8 cellular contexts compared by ENCODE assay signal in the genomic region with DNA sequence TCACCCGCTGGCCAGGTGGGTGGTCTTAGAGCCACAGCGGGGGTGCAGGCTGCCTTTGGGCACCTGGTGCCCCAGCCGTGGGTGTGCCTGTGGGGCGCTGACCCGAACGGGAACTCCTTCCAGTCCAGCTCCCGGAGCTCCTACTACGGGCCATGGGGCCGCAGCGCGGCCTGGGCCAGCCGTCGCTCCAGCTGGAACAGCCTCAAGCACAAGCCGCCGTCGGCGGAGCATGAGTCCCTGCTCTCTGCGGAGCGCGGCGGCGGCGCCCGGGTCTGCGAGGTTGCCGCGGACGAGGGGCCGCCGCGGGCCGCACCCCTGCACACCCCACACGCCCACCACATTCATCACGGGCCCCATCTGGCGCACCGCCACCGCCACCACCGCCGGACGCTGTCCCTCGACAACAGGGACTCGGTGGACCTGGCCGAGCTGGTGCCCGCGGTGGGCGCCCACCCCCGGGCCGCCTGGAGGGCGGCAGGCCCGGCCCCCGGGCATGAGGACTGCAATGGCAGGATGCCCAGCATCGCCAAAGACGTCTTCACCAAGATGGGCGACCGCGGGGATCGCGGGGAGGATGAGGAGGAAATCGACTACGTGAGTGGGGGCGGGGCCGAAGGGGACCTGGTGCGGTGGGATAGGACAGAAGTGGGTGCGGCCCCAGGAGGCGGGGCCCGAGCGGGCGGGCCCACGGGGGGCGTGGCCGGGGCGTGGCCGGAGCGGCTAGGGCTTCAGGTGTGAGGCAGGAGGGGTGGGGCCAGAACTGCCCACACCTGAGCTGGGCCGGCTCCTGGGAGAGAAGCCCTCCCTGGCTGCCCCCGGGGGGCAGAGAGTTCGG.
DNase-seq lines count a peak whose midpoint lies in the region; ATAC-seq and TF ChIP-seq lines count a peak whose summit lies in the region.

No MANE protein-coding gene starts in this region.

- no peak for TF ChIP-seq POLR2A in right lobe of liver (IDR thresholded peaks at IDR 0.05)

- H3K27me3 Mint-ChIP-seq in GM23338 (ENCODE audit: insufficient read depth, low read depth, poor library complexity) (peaks cover 40% of the 10 kb centered on the region), endodermal cell (ENCODE audit: insufficient read depth) (peaks cover 58% of the 10 kb centered on the region)

- H3K9me3 ChIP-seq in endodermal cell (ENCODE audit: control insufficient read depth, low read length) (no peaks in the 10 kb centered on the region), right lobe of liver (no peaks in the 10 kb centered on the region)

- peak overlapping the region; percentile 89 for H2AFZ ChIP-seq in GM23338

- no peaks in the 10 kb centered on the region for H3K79me2 ChIP-seq in GM23338 (replicated peaks; ENCODE audit: insufficient read depth)

- no peaks in the 10 kb centered on the region for H3F3A ChIP-seq in GM23338 (replicated peaks; ENCODE audit: low read depth)

- ATAC-seq in GM23338: peak; percentile 72
- no peak for ATAC-seq in GM21390 (IDR thresholded peaks at IDR 0.05; ENCODE audit: unreplicated experiment)
- no peak for ATAC-seq in HG03095 (IDR thresholded peaks at IDR 0.05; ENCODE audit: unreplicated experiment)
- no peak for ATAC-seq in right lobe of liver

- 7 to 9% methylated on average over 18 to 77 of the region's 77 CpGs for WGBS in endodermal cell (ENCODE audit: insufficient coverage in 1 of 2, insufficient read length in 1 of 2), 2 experiments
- 7% methylated on average over 11 of the region's 77 CpGs for WGBS in right lobe of liver (ENCODE audit: insufficient coverage, low coverage, low lambda C conversion rate, missing lambda C conversion rate)

- H3K36me3 ChIP-seq in GM23338 (ENCODE audit: insufficient read depth) (no peaks in the 10 kb centered on the region), endodermal cell (ENCODE audit: control insufficient read depth, insufficient read depth, low read length) (no peaks in the 10 kb centered on the region), right lobe of liver (no peaks in the 10 kb centered on the region)

- H3K27ac Mint-ChIP-seq in GM23338: no peak overlapping the region
- no peak overlapping the region for H3K27ac Mint-ChIP-seq in endodermal cell

- H3K27me3 ChIP-seq in GM23338 (ENCODE audit: insufficient read depth) (peaks cover 15% of the 10 kb centered on the region), endodermal cell (ENCODE audit: control insufficient read depth, insufficient read depth, low read length, poor library complexity, severe bottlenecking) (peaks cover 62% of the 10 kb centered on the region), right lobe of liver (peaks cover 0 to 28% of the 10 kb centered on the region in 2 donors)

- H3K4me2 ChIP-seq in GM23338: peak overlapping the region; percentile 91

- H3K4me1 ChIP-seq in GM23338 (ENCODE audit: insufficient read depth): peaks cover 15% of the 10 kb centered on the region
- H3K4me1 ChIP-seq in endodermal cell (ENCODE audit: control insufficient read depth, insufficient read depth, low read length): no peaks in the 10 kb centered on the region
- no peaks in the 10 kb centered on the region for H3K4me1 ChIP-seq in right lobe of liver

- no peaks in the 10 kb centered on the region for H4K20me1 ChIP-seq in GM23338 (replicated peaks; ENCODE audit: insufficient read depth)

- H3K4me1 Mint-ChIP-seq in GM23338: peaks cover 15% of the 10 kb centered on the region
- peaks cover 7% of the 10 kb centered on the region for H3K4me1 Mint-ChIP-seq in endodermal cell

- H3K27ac ChIP-seq in GM23338 (ENCODE audit: low read depth) (no peak overlapping the region), endodermal cell (ENCODE audit: low read depth, low read length) (no peak overlapping the region), right lobe of liver (no peak overlapping the region)

- H3K9me3 Mint-ChIP-seq in GM23338 (no peaks in the 10 kb centered on the region), endodermal cell (no peaks in the 10 kb centered on the region)

- H3K9me2 ChIP-seq in GM23338 (ENCODE audit: insufficient read depth): no peaks in the 10 kb centered on the region

- no peak overlapping the region for H3K9ac ChIP-seq in endodermal cell (ENCODE audit: extremely low read depth, low read length, poor library complexity, severe bottlenecking)

- H3K4me3 Mint-ChIP-seq in GM23338 (peak overlapping the region; percentile 74; the same call in 2 of the 3 replicates), endodermal cell (peak overlapping the region; percentile 46)

- DNase-seq in GM23338 (ENCODE audit: low spot score): peak; percentile 97
- peak; percentile 48 to 60 for DNase-seq in activated CD4-positive, alpha-beta T cell treated with anti-CD3 and anti-CD28 coated beads, Interleukin-2, amount 50 U/mL, for 24 hours (ENCODE audit: low read depth in 1 of 2, low spot score in 1 of 2)
- DNase-seq in endodermal cell: peak; percentile 98
- DNase-seq in stimulated activated CD4-positive, alpha-beta T cell treated with anti-CD3 and anti-CD28 coated beads, Interleukin-2, amount 100 ng/mL, for 48 hours: peak; percentile 67 to 80
- DNase-seq in C1 segment of cervical spinal cord (lab: John Stamatoyannopoulos, UW): no peak
- DNase-seq in right lobe of liver: no peak

- TF ChIP-seq CTCF in GM23338 (conservative IDR thresholded peaks at IDR 0.05; ENCODE audit: low read depth in 2 of 2): no peak
- TF ChIP-seq CTCF in endodermal cell (conservative IDR thresholded peaks at IDR 0.05): no peak
- no peak for TF ChIP-seq CTCF in right lobe of liver (IDR thresholded peaks at IDR 0.05)

- no peaks in the 10 kb centered on the region for H3K36me3 Mint-ChIP-seq in GM23338 (ENCODE audit: low read depth)
- H3K36me3 Mint-ChIP-seq in endodermal cell (ENCODE audit: low read depth): no peaks in the 10 kb centered on the region

- intact Hi-C loops in right lobe of liver (cut with DNase I): no loop called here

- H3K4me3 ChIP-seq in GM23338 (peak overlapping the region; percentile 83), endodermal cell (ENCODE audit: low read length) (peak overlapping the region; percentile 49), right lobe of liver (no peak overlapping the region)

TF ChIP-seq in GM23338, 12 proteins besides CTCF, POLR2A, EP300 and RAD21 (continues in another document):
- TF ChIP-seq EZH2phosphoT487 (IDR thresholded peaks at IDR 0.05; ENCODE audit: unreplicated experiment) (no peak), ZNF331 (CRISPR knock-in tag; IDR thresholded peaks at IDR 0.05; ENCODE audit: low read depth) (no peak), CREB1 (CRISPR knock-in tag; IDR thresholded peaks at IDR 0.05; ENCODE audit: low read depth) (peak; percentile 11; the same call in 1 of the 2 replicates), STAT1 (IDR thresholded peaks at IDR 0.05; ENCODE audit: unreplicated experiment) (peak; percentile 53)
- TF ChIP-seq, protein P1, sequence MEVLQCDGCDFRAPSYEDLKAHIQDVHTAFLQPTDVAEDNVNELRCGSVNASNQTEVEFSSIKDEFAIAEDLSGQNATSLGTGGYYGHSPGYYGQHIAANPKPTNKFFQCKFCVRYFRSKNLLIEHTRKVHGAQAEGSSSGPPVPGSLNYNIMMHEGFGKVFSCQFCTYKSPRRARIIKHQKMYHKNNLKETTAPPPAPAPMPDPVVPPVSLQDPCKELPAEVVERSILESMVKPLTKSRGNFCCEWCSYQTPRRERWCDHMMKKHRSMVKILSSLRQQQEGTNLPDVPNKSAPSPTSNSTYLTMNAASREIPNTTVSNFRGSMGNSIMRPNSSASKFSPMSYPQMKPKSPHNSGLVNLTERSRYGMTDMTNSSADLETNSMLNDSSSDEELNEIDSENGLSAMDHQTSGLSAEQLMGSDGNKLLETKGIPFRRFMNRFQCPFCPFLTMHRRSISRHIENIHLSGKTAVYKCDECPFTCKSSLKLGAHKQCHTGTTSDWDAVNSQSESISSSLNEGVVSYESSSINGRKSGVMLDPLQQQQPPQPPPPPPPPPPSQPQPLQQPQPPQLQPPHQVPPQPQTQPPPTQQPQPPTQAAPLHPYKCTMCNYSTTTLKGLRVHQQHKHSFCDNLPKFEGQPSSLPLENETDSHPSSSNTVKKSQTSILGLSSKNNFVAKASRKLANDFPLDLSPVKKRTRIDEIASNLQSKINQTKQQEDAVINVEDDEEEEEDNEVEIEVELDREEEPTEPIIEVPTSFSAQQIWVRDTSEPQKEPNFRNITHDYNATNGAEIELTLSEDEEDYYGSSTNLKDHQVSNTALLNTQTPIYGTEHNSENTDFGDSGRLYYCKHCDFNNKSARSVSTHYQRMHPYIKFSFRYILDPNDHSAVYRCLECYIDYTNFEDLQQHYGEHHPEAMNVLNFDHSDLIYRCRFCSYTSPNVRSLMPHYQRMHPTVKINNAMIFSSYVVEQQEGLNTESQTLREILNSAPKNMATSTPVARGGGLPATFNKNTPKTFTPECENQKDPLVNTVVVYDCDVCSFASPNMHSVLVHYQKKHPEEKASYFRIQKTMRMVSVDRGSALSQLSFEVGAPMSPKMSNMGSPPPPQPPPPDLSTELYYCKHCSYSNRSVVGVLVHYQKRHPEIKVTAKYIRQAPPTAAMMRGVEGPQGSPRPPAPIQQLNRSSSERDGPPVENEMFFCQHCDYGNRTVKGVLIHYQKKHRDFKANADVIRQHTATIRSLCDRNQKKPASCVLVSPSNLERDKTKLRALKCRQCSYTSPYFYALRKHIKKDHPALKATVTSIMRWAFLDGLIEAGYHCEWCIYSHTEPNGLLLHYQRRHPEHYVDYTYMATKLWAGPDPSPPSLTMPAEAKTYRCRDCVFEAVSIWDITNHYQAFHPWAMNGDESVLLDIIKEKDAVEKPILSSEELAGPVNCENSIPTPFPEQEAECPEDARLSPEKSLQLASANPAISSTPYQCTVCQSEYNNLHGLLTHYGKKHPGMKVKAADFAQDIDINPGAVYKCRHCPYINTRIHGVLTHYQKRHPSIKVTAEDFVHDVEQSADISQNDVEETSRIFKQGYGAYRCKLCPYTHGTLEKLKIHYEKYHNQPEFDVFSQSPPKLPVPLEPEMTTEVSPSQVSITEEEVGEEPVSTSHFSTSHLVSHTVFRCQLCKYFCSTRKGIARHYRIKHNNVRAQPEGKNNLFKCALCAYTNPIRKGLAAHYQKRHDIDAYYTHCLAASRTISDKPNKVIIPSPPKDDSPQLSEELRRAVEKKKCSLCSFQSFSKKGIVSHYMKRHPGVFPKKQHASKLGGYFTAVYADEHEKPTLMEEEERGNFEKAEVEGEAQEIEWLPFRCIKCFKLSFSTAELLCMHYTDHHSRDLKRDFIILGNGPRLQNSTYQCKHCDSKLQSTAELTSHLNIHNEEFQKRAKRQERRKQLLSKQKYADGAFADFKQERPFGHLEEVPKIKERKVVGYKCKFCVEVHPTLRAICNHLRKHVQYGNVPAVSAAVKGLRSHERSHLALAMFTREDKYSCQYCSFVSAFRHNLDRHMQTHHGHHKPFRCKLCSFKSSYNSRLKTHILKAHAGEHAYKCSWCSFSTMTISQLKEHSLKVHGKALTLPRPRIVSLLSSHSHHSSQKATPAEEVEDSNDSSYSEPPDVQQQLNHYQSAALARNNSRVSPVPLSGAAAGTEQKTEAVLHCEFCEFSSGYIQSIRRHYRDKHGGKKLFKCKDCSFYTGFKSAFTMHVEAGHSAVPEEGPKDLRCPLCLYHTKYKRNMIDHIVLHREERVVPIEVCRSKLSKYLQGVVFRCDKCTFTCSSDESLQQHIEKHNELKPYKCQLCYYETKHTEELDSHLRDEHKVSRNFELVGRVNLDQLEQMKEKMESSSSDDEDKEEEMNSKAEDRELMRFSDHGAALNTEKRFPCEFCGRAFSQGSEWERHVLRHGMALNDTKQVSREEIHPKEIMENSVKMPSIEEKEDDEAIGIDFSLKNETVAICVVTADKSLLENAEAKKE (CRISPR knock-in tag; IDR thresholded peaks at IDR 0.05): no peak

Comparison
In these comparisons a context has a peak if more than half of its experiments do, and no peak if none do; other contexts are left out.
1. DNase-seq: peak in GM23338 (single experiment), activated CD4-positive, alpha-beta T cell treated with anti-CD3 and anti-CD28 coated beads, Interleukin-2, amount 50 U/mL, for 24 hours (2 of 2), endodermal cell (single experiment) and stimulated activated CD4-positive, alpha-beta T cell treated with anti-CD3 and anti-CD28 coated beads, Interleukin-2, amount 100 ng/mL, for 48 hours (2 of 2); none in C1 segment of cervical spinal cord (0 of 14) and right lobe of liver (0 of 3).
2. H3K4me3 ChIP-seq: peak in GM23338 (single experiment) and endodermal cell (single experiment); none in right lobe of liver (0 of 3).